14 cellular contexts compared by ENCODE assay signal in genomic region chr10:52965489-52965888, GRCh38.
DNase-seq lines count a peak whose midpoint lies in the region; ATAC-seq, FAIRE-seq and TF ChIP-seq lines count a peak whose summit lies in the region.
"Had no signal": no experiment of that assay in that cellular context is flagged by ENCODE, and none has a peak within 500 bp of the region (broad histone marks: within the 10 kb centered on the region; RNA-seq: fewer than 3 reads in every experiment).

No MANE protein-coding gene starts in this region.

- H3K27me3 Mint-ChIP-seq in CD4-positive, CD25-positive, alpha-beta regulatory T cell: no peaks in the 10 kb centered on the region

- no peaks in the 10 kb centered on the region for H3K36me3 Mint-ChIP-seq in CD4-positive, CD25-positive, alpha-beta regulatory T cell

- H3K9ac ChIP-seq in H1 (replicated peaks in 1 of 4; ENCODE audit: extremely low read depth in 1 of 4, low read depth in 3 of 4, low read length in 3 of 4): peak overlapping the region in 2 of 4 experiments; percentile 22 to 29; a peak in 2 of 7 replicates

- H4K20me1 ChIP-seq in H1 (replicated peaks in 1 of 2; ENCODE audit: control insufficient read depth in 1 of 2, insufficient read depth in 2 of 2, low read length in 2 of 2): no peaks in the 10 kb centered on the region

- H3K4ac ChIP-seq in H1 (replicated peaks; ENCODE audit: insufficient read length, low read depth, low read length): peak overlapping the region; percentile 99

- H3K4me3 Mint-ChIP-seq in CD4-positive, CD25-positive, alpha-beta regulatory T cell: no peak overlapping the region

- no peak overlapping the region for H3K27ac ChIP-seq in CD4-positive, CD25-positive, alpha-beta regulatory T cell (ENCODE audit: insufficient read depth, low read length, poor library complexity, severe bottlenecking)
- peak overlapping the region; percentile 91 for H3K27ac ChIP-seq in H1 (ENCODE audit: low read depth, low read length)
- H3K27ac ChIP-seq: A549, prostate gland, thoracic aorta had no signal

- H2BK120ac ChIP-seq in H1 (replicated peaks; ENCODE audit: low read depth, low read length): peak overlapping the region; percentile 99

- no peaks in the 10 kb centered on the region for H3K79me2 ChIP-seq in H1 (ENCODE audit: control insufficient read depth in 1 of 2, insufficient read depth in 2 of 2, low read length in 2 of 2)

- H3K23ac ChIP-seq in H1 (ENCODE audit: insufficient read length): peak overlapping the region; percentile 3

- peaks cover 0 to 4% of the 10 kb centered on the region in 2 experiments for H3K9me3 ChIP-seq in CD4-positive, CD25-positive, alpha-beta regulatory T cell (ENCODE audit: control insufficient read depth in 2 of 2, low read length in 2 of 2)
- no peaks in the 10 kb centered on the region for H3K9me3 ChIP-seq in H1 (ENCODE audit: insufficient read depth in 2 of 2, low read depth in 1 of 2, low read length in 1 of 2)
- H3K9me3 ChIP-seq: A549, prostate gland, thoracic aorta had no signal

- no peak for TF ChIP-seq RAD21 in H1 (IDR thresholded peaks at IDR 0.05 in 1 of 2, conservative IDR thresholded peaks at IDR 0.05 in 1 of 2; ENCODE audit: low read depth in 2 of 2, low read length in 2 of 2)

- peak overlapping the region; percentile 75 for H3K56ac ChIP-seq in H1 (replicated peaks; ENCODE audit: insufficient read length, low read depth, low read length)

- no peak for TF ChIP-seq POLR2A in H1 (IDR thresholded peaks at IDR 0.05; ENCODE audit: control extremely low read depth in 1 of 2, low read depth in 2 of 2, low read length in 2 of 2)

- no peak for FAIRE-seq in H1 (lab: Jason Lieb, UNC)
- FAIRE-seq: A549 had no signal

- H3K27me3 ChIP-seq in CD4-positive, CD25-positive, alpha-beta regulatory T cell (ENCODE audit: control insufficient read depth, insufficient read depth, low read length): no peaks in the 10 kb centered on the region
- H3K27me3 ChIP-seq in H1 (replicated peaks in 1 of 4; ENCODE audit: control insufficient read depth in 3 of 4, extremely low read depth in 1 of 4, insufficient read depth in 3 of 4, low read length in 3 of 4): no peaks in the 10 kb centered on the region

- H3K4me2 ChIP-seq in H1 (ENCODE audit: insufficient read depth in 1 of 2, low read depth in 2 of 2, low read length in 2 of 2): peak overlapping the region; percentile 17 to 21; a peak in 2 of 4 replicates
- H3K4me2 ChIP-seq: A549 had no signal

- H2AFZ ChIP-seq in H1 (ENCODE audit: low read length): no peak overlapping the region

- no peaks in the 10 kb centered on the region for H3K36me3 ChIP-seq in CD4-positive, CD25-positive, alpha-beta regulatory T cell (ENCODE audit: control insufficient read depth, insufficient read depth, low read length)
- no peaks in the 10 kb centered on the region; a peak in 1 of 8 replicates for H3K36me3 ChIP-seq in H1 (ENCODE audit: control insufficient read depth in 2 of 4, insufficient read depth in 4 of 4, low read length in 3 of 4)
- H3K36me3 ChIP-seq: prostate gland, thoracic aorta had no signal

- no peak overlapping the region; the same call in 1 of the 2 replicates for H4K8ac ChIP-seq in H1 (ENCODE audit: extremely low read depth, insufficient read depth, low read length)

- POLR2A ChIA-PET in H1 (lab: Charles Lee; ENCODE audit: partially characterized antibody): interaction anchor here (0.5 to 1.2 kb wide), 6 partner anchors 14 to 1614 kb away, joined by 3 to 5 read pairs (median 3); no protein-coding TSS in a partner anchor

- peak overlapping the region; percentile 96 for H2AK5ac ChIP-seq in H1 (ENCODE audit: low read depth, low read length)

- peak; percentile 8 to 20 for ATAC-seq in CD4-positive, CD25-positive, alpha-beta regulatory T cell (ENCODE audit: low read depth in 2 of 2)
- peak; percentile 2 for ATAC-seq in GM19467 (IDR thresholded peaks at IDR 0.05; ENCODE audit: unreplicated experiment)
- ATAC-seq in HG03095 (IDR thresholded peaks at IDR 0.05; ENCODE audit: unreplicated experiment): peak; percentile 3
- no peak for ATAC-seq in HG03342 (IDR thresholded peaks at IDR 0.05; ENCODE audit: unreplicated experiment)
- ATAC-seq: A549 had no signal

- no peak overlapping the region for H3K27ac Mint-ChIP-seq in CD4-positive, CD25-positive, alpha-beta regulatory T cell

- H4K91ac ChIP-seq in H1 (replicated peaks; ENCODE audit: insufficient read length, low read length): peak overlapping the region; percentile 99

- H3K4me1 ChIP-seq in CD4-positive, CD25-positive, alpha-beta regulatory T cell (ENCODE audit: control insufficient read depth, insufficient read depth, low read length, poor library complexity, severe bottlenecking): no peaks in the 10 kb centered on the region
- H3K4me1 ChIP-seq in H1 (replicated peaks in 1 of 4; ENCODE audit: control insufficient read depth in 3 of 4, insufficient read depth in 4 of 4, low read length in 3 of 4): peaks cover 2 to 38% (median 9%) of the 10 kb centered on the region in 4 experiments; a peak in 5 of 7 replicates
- H3K4me1 ChIP-seq: A549, prostate gland had no signal

- no peak for TF ChIP-seq CTCF in H1 (IDR thresholded peaks at IDR 0.05; ENCODE audit: control extremely low read depth in 1 of 3, insufficient read depth in 1 of 3, low read depth in 1 of 3, low read length in 3 of 3)

- no peak overlapping the region for H2BK15ac ChIP-seq in H1 (ENCODE audit: low read length)

- peaks cover 0 to 15% (median 5%) of the 10 kb centered on the region in 7 donors for H3K9me3 Mint-ChIP-seq in CD4-positive, CD25-positive, alpha-beta regulatory T cell

- WGBS in H1 (ENCODE audit: extremely low coverage in 1 of 2, insufficient coverage in 1 of 2, insufficient read length in 1 of 2, insufficient replicate concordance in 2 of 2, low coverage in 1 of 2, low lambda C conversion rate in 2 of 2, missing lambda C conversion rate in 1 of 2), 2 experiments: 77% methylated on average over 4 of the region's 4 CpGs; no CpG with 5 or more reads in 1 of the 2 experiments

- H3K14ac ChIP-seq in H1 (ENCODE audit: insufficient read length): peak overlapping the region; percentile 37

- no peaks in the 10 kb centered on the region for H3K4me1 Mint-ChIP-seq in CD4-positive, CD25-positive, alpha-beta regulatory T cell

- CTCF ChIA-PET in H1 (lab: Charles Lee; ENCODE audit: partially characterized antibody): interaction anchor here (0.8 to 2.9 kb wide), 5 partner anchors 15 to 348 kb away, joined by 3 to 25 read pairs (median 5); no protein-coding TSS in a partner anchor

- H3K4me3 ChIP-seq in CD4-positive, CD25-positive, alpha-beta regulatory T cell (ENCODE audit: low read depth, low read length): no peak overlapping the region
- no peak overlapping the region for H3K4me3 ChIP-seq in H1 (ENCODE audit: extremely low read depth in 1 of 4, insufficient read depth in 2 of 4, low read depth in 3 of 4, low read length in 4 of 4)
- H3K4me3 ChIP-seq: A549, prostate gland, thoracic aorta had no signal

- TF ChIP-seq EP300 in H1 (IDR thresholded peaks at IDR 0.05; ENCODE audit: borderline replicate concordance in 1 of 2, low read depth in 2 of 2, low read length in 2 of 2): no peak

- H3K79me1 ChIP-seq in H1 (ENCODE audit: low read depth, low read length): no peaks in the 10 kb centered on the region

- peak overlapping the region; percentile 99 for H2BK12ac ChIP-seq in H1 (ENCODE audit: low read depth, low read length)

- no peak for DNase-seq in CD4-positive, CD25-positive, alpha-beta regulatory T cell
- DNase-seq in H1 (ENCODE audit: low read depth in 1 of 2, low spot score in 2 of 2) (no peak), DMS114 treated with DMSO at 0.1 percent for 48 hours (lab: John Stamatoyannopoulos, UW; ENCODE audit: unreplicated experiment) (no peak), OCI-M1 (lab: John Stamatoyannopoulos, UW) (no peak), Ammon's horn (ENCODE audit: low spot score) (no peak)
- DNase-seq: activated naive CD4-positive, alpha-beta T cell treated with anti-CD3 and anti-CD28 coated beads, Interleukin-2, amount 50 U/mL, for 16 hours; COR-L47; NCI-H2107 had no signal

- H3K23me2 ChIP-seq in H1 (ENCODE audit: low read depth, low read length): no peaks in the 10 kb centered on the region

- H2BK5ac ChIP-seq in H1 (ENCODE audit: low read depth, low read length): peak overlapping the region; percentile 97

- H3K18ac ChIP-seq in H1 (ENCODE audit: extremely low read depth, low read length): peak overlapping the region; percentile 94

- peak overlapping the region; percentile 92 for H4K5ac ChIP-seq in H1 (ENCODE audit: insufficient read length, low read depth, low read length)

- peak overlapping the region; percentile 53; the same call in 1 of the 2 replicates for H2BK20ac ChIP-seq in H1 (ENCODE audit: low read length)

TF ChIP-seq in H1, 55 proteins besides CTCF, POLR2A, EP300 and RAD21:
- TF ChIP-seq TAF1 (IDR thresholded peaks at IDR 0.05; ENCODE audit: low read depth, low read length): peak; percentile 10; the same call in 1 of the 2 replicates
- TF ChIP-seq JUND (IDR thresholded peaks at IDR 0.05; ENCODE audit: low read length): no peak
- no peak for TF ChIP-seq SUZ12 (IDR thresholded peaks at IDR 0.05; ENCODE audit: low read length)
- no peak for TF ChIP-seq TCF12 (IDR thresholded peaks at IDR 0.05; ENCODE audit: low read depth, low read length)
- no peak for TF ChIP-seq KDM4A (IDR thresholded peaks at IDR 0.05; ENCODE audit: low read depth, low read length, severe bottlenecking)
